8 cellular contexts compared by ENCODE assay signal in the genomic region with DNA sequence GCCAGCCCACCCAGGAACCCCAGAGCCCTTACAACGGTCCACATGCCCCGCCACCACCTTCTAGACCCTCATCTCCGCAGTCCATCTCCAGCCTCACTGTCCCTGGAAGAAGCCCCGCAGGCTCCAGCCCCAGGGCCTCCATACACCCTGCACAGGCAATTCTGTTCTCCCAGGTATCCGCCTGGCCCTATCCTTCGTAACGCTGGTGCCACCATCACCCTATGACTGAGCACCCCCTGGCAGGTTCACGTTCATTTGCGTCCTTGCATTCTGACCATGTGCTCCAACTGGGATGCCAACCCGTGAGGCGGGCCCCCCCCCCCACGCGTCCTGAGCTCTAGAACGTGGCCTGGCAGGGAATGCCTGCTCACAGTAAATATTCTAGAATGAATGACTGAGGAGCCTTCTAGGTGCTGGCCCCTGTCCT. TPM values are rescaled to one million over a fixed set of nuclear protein-coding genes. Genes with fewer than 3 reads are reported as not detected.
A peak's percentile ranks its signal among the peaks of the same experiment; 100 is the strongest.
DNase-seq lines count a peak whose midpoint lies in the region; ATAC-seq, FAIRE-seq and TF ChIP-seq lines count a peak whose summit lies in the region.

No MANE protein-coding gene starts in this region.

- H4K20me1 ChIP-seq in HepG2 (ENCODE audit: insufficient read depth, low read length): peaks cover 3% of the 10 kb centered on the region; the same call in 1 of the 2 replicates

- H3K4me1 ChIP-seq in HepG2 (ENCODE audit: insufficient read depth, low read length): peaks cover 84% of the 10 kb centered on the region

- peak overlapping the region; percentile 67 for H3K4me2 ChIP-seq in HepG2 (ENCODE audit: low read depth, low read length)

- H3K27ac Mint-ChIP-seq in activated CD4-positive, alpha-beta T cell treated with anti-CD3 and anti-CD28 coated beads, Interleukin-2, amount 10 ng/mL, durations not matched to agents 24 days and 14 days: peak overlapping the region; percentile 95
- peak overlapping the region; percentile 93 for H3K27ac Mint-ChIP-seq in activated naive CD8-positive, alpha-beta T cell treated with anti-CD3 and anti-CD28 coated beads, Interleukin-2, amount 10 ng/mL, durations not matched to agents 7 days and 5 days

- peaks cover 2% of the 10 kb centered on the region for H3K36me3 Mint-ChIP-seq in activated CD4-positive, alpha-beta T cell treated with anti-CD3 and anti-CD28 coated beads, Interleukin-2, amount 10 ng/mL, durations not matched to agents 24 days and 14 days (ENCODE audit: low read depth)
- H3K36me3 Mint-ChIP-seq in activated naive CD8-positive, alpha-beta T cell treated with anti-CD3 and anti-CD28 coated beads, Interleukin-2, amount 10 ng/mL, durations not matched to agents 7 days and 5 days: no peaks in the 10 kb centered on the region

- FAIRE-seq in HepG2 (lab: Jason Lieb, UNC): no peak

- H3K4me3 ChIP-seq in HepG2 (replicated peaks in 1 of 3; ENCODE audit: insufficient read depth in 1 of 3, low read depth in 2 of 3, low read length in 3 of 3): peak overlapping the region in 2 of 3 experiments; percentile 46 to 94; a peak in 3 of 6 replicates

- TF ChIP-seq RAD21 in HepG2 (CRISPR knock-in tag; IDR thresholded peaks at IDR 0.05): no peak

- POLR2A ChIA-PET in activated naive CD8-positive, alpha-beta T cell treated with anti-CD3 and anti-CD28 coated beads, Interleukin-2, amount 10 ng/mL, durations not matched to agents 7 days and 5 days (lab: Charles Lee): interaction anchor here (0.6 kb wide), 1 partner anchor 12 kb away, joined by 3 read pairs; no protein-coding TSS in a partner anchor
- POLR2A ChIA-PET in HepG2 (lab: Yijun Ruan, JAX): interaction anchor here (0.7 to 1.8 kb wide), 13 partner anchors 8 to 53 kb away, joined by 3 to 9 read pairs (median 3); a partner anchor contains a TSS

- in situ Hi-C loops in HepG2 (cut with HindIII; ENCODE audit: extremely low pct_ligation_motif_present, low pct_unique_long_range_greater_than_20kb): no loop called here

- TF ChIP-seq CTCF in HepG2 (CRISPR knock-in tag; IDR thresholded peaks at IDR 0.05): no peak

- no peak overlapping the region for H2AFZ ChIP-seq in HepG2 (ENCODE audit: low read length)

- TF ChIP-seq EP300 in HepG2 (IDR thresholded peaks at IDR 0.05; ENCODE audit: low read depth in 2 of 2, low read length in 2 of 2) (no peak), HepG2 (CRISPR knock-in tag; IDR thresholded peaks at IDR 0.05; ENCODE audit: borderline replicate concordance) (no peak)

- WGBS in HepG2 (ENCODE audit: low lambda C conversion rate): 99% methylated on average over 13 of the region's 14 CpGs

- no peak for DNase-seq in activated CD4-positive, alpha-beta T cell treated with anti-CD3 and anti-CD28 coated beads, Interleukin-2, amount 10 ng/mL, durations not matched to agents 24 days and 14 days
- DNase-seq in activated CD4-positive, alpha-beta T cell treated with anti-CD3 and anti-CD28 coated beads for 1 hour: no peak
- DNase-seq in activated naive CD8-positive, alpha-beta T cell treated with anti-CD3 and anti-CD28 coated beads, Interleukin-2, amount 10 ng/mL, durations not matched to agents 7 days and 5 days: no peak
- DNase-seq in HepG2 (ENCODE audit: low spot score): no peak
- DNase-seq in RKO (ENCODE audit: low spot score): no peak
- no peak for DNase-seq in ecto neural progenitor cell (ENCODE audit: low spot score)

- H3K4me1 Mint-ChIP-seq in activated CD4-positive, alpha-beta T cell treated with anti-CD3 and anti-CD28 coated beads, Interleukin-2, amount 10 ng/mL, durations not matched to agents 24 days and 14 days: peaks cover 25% of the 10 kb centered on the region
- peaks cover 38% of the 10 kb centered on the region for H3K4me1 Mint-ChIP-seq in activated naive CD8-positive, alpha-beta T cell treated with anti-CD3 and anti-CD28 coated beads, Interleukin-2, amount 10 ng/mL, durations not matched to agents 7 days and 5 days

- H3K36me3 ChIP-seq in HepG2 (replicated peaks in 1 of 2; ENCODE audit: control insufficient read depth in 1 of 2, insufficient read depth in 2 of 2, low read length in 2 of 2): peaks cover 3 to 17% of the 10 kb centered on the region in 2 experiments; a peak in 4 of 5 replicates

- H3K9me3 Mint-ChIP-seq in activated CD4-positive, alpha-beta T cell treated with anti-CD3 and anti-CD28 coated beads, Interleukin-2, amount 10 ng/mL, durations not matched to agents 24 days and 14 days: no peaks in the 10 kb centered on the region
- H3K9me3 Mint-ChIP-seq in activated naive CD8-positive, alpha-beta T cell treated with anti-CD3 and anti-CD28 coated beads, Interleukin-2, amount 10 ng/mL, durations not matched to agents 7 days and 5 days: no peaks in the 10 kb centered on the region

- H3K27me3 ChIP-seq in HepG2 (ENCODE audit: control insufficient read depth in 1 of 2, insufficient read depth in 2 of 2, low read length in 2 of 2): no peaks in the 10 kb centered on the region; a peak in 1 of 5 replicates

- no peak for TF ChIP-seq POLR2A in HepG2 (IDR thresholded peaks at IDR 0.05; ENCODE audit: insufficient read depth in 1 of 2, low read depth in 2 of 2, low read length in 2 of 2)

- H3K27ac ChIP-seq in HepG2 (ENCODE audit: extremely low read length, insufficient read depth, low read length) (peak overlapping the region; percentile 64), temporal lobe (ENCODE audit: low read depth, low read length) (peak overlapping the region; percentile 72)

- peaks cover 43% of the 10 kb centered on the region for H3K79me2 ChIP-seq in HepG2 (ENCODE audit: insufficient read depth, low read length)

- peak overlapping the region; percentile 89 for H3K9ac ChIP-seq in HepG2 (ENCODE audit: insufficient read depth, low read depth, low read length)

- H3K9me3 ChIP-seq in HepG2 (ENCODE audit: low read length): no peaks in the 10 kb centered on the region

- CTCF ChIA-PET in HepG2 (lab: Yijun Ruan, JAX; ENCODE audit: low intra/inter-chr PET ratio, low total read pairs): interaction anchor here (2.0 to 2.9 kb wide), 2 partner anchors 34 to 42 kb away, joined by 7 to 18 read pairs; no protein-coding TSS in a partner anchor

- BruUV-seq in HepG2 (replicated peaks; lab: Mats Ljungman, UMichigan): TSS peak; percentile 52

- H3K4me3 Mint-ChIP-seq in activated CD4-positive, alpha-beta T cell treated with anti-CD3 and anti-CD28 coated beads, Interleukin-2, amount 10 ng/mL, durations not matched to agents 24 days and 14 days: peak overlapping the region; percentile 81
- H3K4me3 Mint-ChIP-seq in activated naive CD8-positive, alpha-beta T cell treated with anti-CD3 and anti-CD28 coated beads, Interleukin-2, amount 10 ng/mL, durations not matched to agents 7 days and 5 days: peak overlapping the region; percentile 79

- H3K27me3 Mint-ChIP-seq in activated CD4-positive, alpha-beta T cell treated with anti-CD3 and anti-CD28 coated beads, Interleukin-2, amount 10 ng/mL, durations not matched to agents 24 days and 14 days: peaks cover 12% of the 10 kb centered on the region
- H3K27me3 Mint-ChIP-seq in activated naive CD8-positive, alpha-beta T cell treated with anti-CD3 and anti-CD28 coated beads, Interleukin-2, amount 10 ng/mL, durations not matched to agents 7 days and 5 days: peaks cover 10% of the 10 kb centered on the region

- ATAC-seq in activated naive CD8-positive, alpha-beta T cell treated with anti-CD3 and anti-CD28 coated beads, Interleukin-2, amount 10 ng/mL, durations not matched to agents 7 days and 5 days (ENCODE audit: low read depth): no peak
- ATAC-seq in HepG2: peak; percentile 3
- no peak for ATAC-seq in HG03571 (IDR thresholded peaks at IDR 0.05; ENCODE audit: unreplicated experiment)

- intact Hi-C loops in activated CD4-positive, alpha-beta T cell treated with anti-CD3 and anti-CD28 coated beads, Interleukin-2, amount 10 ng/mL, durations not matched to agents 24 days and 14 days (cut with micrococcal nuclease): loop anchor here (5.0 to 10.0 kb wide), 3 partner anchors 33 to 297 kb away; a partner anchor contains a TSS
- intact Hi-C loops in HepG2 (cut with micrococcal nuclease; ENCODE audit: unreplicated experiment): loop anchor here (5.0 kb wide), 1 partner anchor 42 kb away; no protein-coding TSS in a partner anchor

RNA-seq across cellular contexts. Expression of a gene that starts 0.7 kb away (rescaled TPM):
- total RNA-seq in activated CD4-positive, alpha-beta T cell treated with anti-CD3 and anti-CD28 coated beads, Interleukin-2, amount 10 ng/mL, durations not matched to agents 24 days and 14 days: 23.8 and 25.6 TPM in 2 replicates
- total RNA-seq in activated naive CD8-positive, alpha-beta T cell treated with anti-CD3 and anti-CD28 coated beads, Interleukin-2, amount 10 ng/mL, durations not matched to agents 7 days and 5 days: 10 to 100 TPM; 10.8 to 13.0 TPM
- 33.2 and 63.4 TPM in 2 replicates for total RNA-seq in HepG2 (2016; rRNA removed; fragmentation: Illumina TruSeq; extraction: Trizol)
- 10.1 and 11.6 TPM in 2 replicates for total RNA-seq in HepG2 (2016; cell fraction: cytosol; rRNA removed; fragmentation: Illumina TruSeq; extraction: Trizol; ENCODE audit: low read depth)
- total RNA-seq in HepG2 (2016; cell fraction: insoluble cytoplasmic fraction; rRNA removed; fragmentation: Illumina TruSeq; extraction: Trizol): 24.7 and 65.3 TPM in 2 replicates
- total RNA-seq in HepG2 (2016; cell fraction: membrane; rRNA removed; fragmentation: Illumina TruSeq; extraction: Trizol): 32.7 and 33.2 TPM in 2 replicates
- total RNA-seq in HepG2 (2016; cell fraction: nucleus; rRNA removed; fragmentation: Illumina TruSeq; extraction: Trizol): 82.8 and 99.0 TPM in 2 replicates
- 160 and 189 TPM in 2 replicates for polyA plus RNA-seq in HepG2 (2011; rRNA removed)
- polyA plus RNA-seq in HepG2 (2011; cell fraction: cytosol; rRNA removed): 208 and 213 TPM in 2 replicates
- polyA plus RNA-seq in HepG2 (2011; cell fraction: nucleus; rRNA removed): 869 and 1,053 TPM in 2 replicates
- 214 and 253 TPM in 2 replicates for polyA plus RNA-seq in HepG2 (2012)
- 18.1 and 20.1 TPM in 2 replicates for polyA plus RNA-seq in HepG2 (2016; cell fraction: cytosol; fragmentation: Illumina TruSeq; extraction: Trizol; ENCODE audit: low read depth)
- 42.8 and 60.7 TPM in 2 replicates for polyA plus RNA-seq in HepG2 (2016; cell fraction: insoluble cytoplasmic fraction; fragmentation: Illumina TruSeq; extraction: Trizol; ENCODE audit: low read depth)
- 42.2 and 44.0 TPM in 2 replicates for polyA plus RNA-seq in HepG2 (2016; cell fraction: membrane; fragmentation: Illumina TruSeq; extraction: Trizol; ENCODE audit: low read depth)
- polyA plus RNA-seq in HepG2 (2016; cell fraction: nucleus; fragmentation: Illumina TruSeq; extraction: Trizol; ENCODE audit: insufficient read depth, low read depth): 235 and 236 TPM in 2 replicates
- 104 and 367 TPM in 2 replicates for polyA minus RNA-seq in HepG2 (2011; rRNA and poly(A)+ RNA removed; ENCODE audit: low replicate concordance)
- 143 and 183 TPM in 2 replicates for polyA minus RNA-seq in HepG2 (2011; cell fraction: cytosol; rRNA and poly(A)+ RNA removed)
- 104 and 119 TPM in 2 replicates for polyA minus RNA-seq in HepG2 (2011; cell fraction: nucleus; rRNA and poly(A)+ RNA removed)
- total RNA-seq in temporal lobe: 12.5 TPM

RNA-seq across cellular contexts. Expression of a gene that starts 50.1 kb away (rescaled TPM):
- 778 and 788 TPM in 2 replicates for total RNA-seq in activated CD4-positive, alpha-beta T cell treated with anti-CD3 and anti-CD28 coated beads, Interleukin-2, amount 10 ng/mL, durations not matched to agents 24 days and 14 days
- total RNA-seq in activated naive CD8-positive, alpha-beta T cell treated with anti-CD3 and anti-CD28 coated beads, Interleukin-2, amount 10 ng/mL, durations not matched to agents 7 days and 5 days: 1,000 to 10,000 TPM; 1,024 to 1,046 TPM
- total RNA-seq in HepG2 (2016; rRNA removed; fragmentation: Illumina TruSeq; extraction: Trizol) (805 and 1,167 TPM in 2 replicates), temporal lobe (846 TPM)
- 330 and 384 TPM in 2 replicates for total RNA-seq in HepG2 (2016; cell fraction: cytosol; rRNA removed; fragmentation: Illumina TruSeq; extraction: Trizol; ENCODE audit: low read depth)
- total RNA-seq in HepG2 (2016; cell fraction: insoluble cytoplasmic fraction; rRNA removed; fragmentation: Illumina TruSeq; extraction: Trizol): 802 and 1,160 TPM in 2 replicates
- total RNA-seq in HepG2 (2016; cell fraction: membrane; rRNA removed; fragmentation: Illumina TruSeq; extraction: Trizol): 388 and 438 TPM in 2 replicates
- total RNA-seq in HepG2 (2016; cell fraction: nucleus; rRNA removed; fragmentation: Illumina TruSeq; extraction: Trizol): 473 and 495 TPM in 2 replicates
- polyA plus RNA-seq in HepG2 (2011; rRNA removed): 1,432 and 1,529 TPM in 2 replicates
- polyA plus RNA-seq in HepG2 (2011; cell fraction: cytosol; rRNA removed): 1,350 and 1,708 TPM in 2 replicates
- polyA plus RNA-seq in HepG2 (2011; cell fraction: nucleus; rRNA removed): 541 and 721 TPM in 2 replicates
- polyA plus RNA-seq in HepG2 (2012): 920 and 1,315 TPM in 2 replicates
- 299 and 343 TPM in 2 replicates for polyA plus RNA-seq in HepG2 (2016; cell fraction: cytosol; fragmentation: Illumina TruSeq; extraction: Trizol; ENCODE audit: low read depth)
- polyA plus RNA-seq in HepG2 (2016; cell fraction: insoluble cytoplasmic fraction; fragmentation: Illumina TruSeq; extraction: Trizol; ENCODE audit: low read depth): 1,055 and 1,063 TPM in 2 replicates
- polyA plus RNA-seq in HepG2 (2016; cell fraction: membrane; fragmentation: Illumina TruSeq; extraction: Trizol; ENCODE audit: low read depth): 279 and 340 TPM in 2 replicates
- 688 and 691 TPM in 2 replicates for polyA plus RNA-seq in HepG2 (2016; cell fraction: nucleus; fragmentation: Illumina TruSeq; extraction: Trizol; ENCODE audit: insufficient read depth, low read depth)
- 531 and 665 TPM in 2 replicates for polyA minus RNA-seq in HepG2 (2011; rRNA and poly(A)+ RNA removed; ENCODE audit: low replicate concordance)
- 412 and 617 TPM in 2 replicates for polyA minus RNA-seq in HepG2 (2011; cell fraction: cytosol; rRNA and poly(A)+ RNA removed)
- 99.5 and 162 TPM in 2 replicates for polyA minus RNA-seq in HepG2 (2011; cell fraction: nucleus; rRNA and poly(A)+ RNA removed)
